Comparison of ENCODE assay signal across 12 cellular contexts in genomic region chr2:234955091-234955511, GRCh38. TPM values are rescaled to one million over a fixed set of nuclear protein-coding genes. Genes with fewer than 3 reads are reported as not detected.
DNase-seq lines count a peak whose midpoint lies in the region; TF ChIP-seq lines count a peak whose summit lies in the region.
"Had no signal": no experiment of that assay in that cellular context is flagged by ENCODE, and none has a peak within 500 bp of the region (broad histone marks: within the 10 kb centered on the region; RNA-seq: fewer than 3 reads in every experiment).

No MANE protein-coding gene starts in this region.

- peaks cover 31% of the 10 kb centered on the region for H3K36me3 Mint-ChIP-seq in neural progenitor cell
- H3K36me3 Mint-ChIP-seq: natural killer cell had no signal

- POLR2A ChIA-PET in AG04449 (lab: Yijun Ruan, JAX) (interaction anchor here (1.1 kb wide), 1 partner anchor 26 kb away, joined by 3 read pairs; no protein-coding TSS in a partner anchor), RWPE1 (lab: Yijun Ruan, JAX; ENCODE audit: low non-redundant PET) (no interaction called here)

- no peaks in the 10 kb centered on the region for H3K9me3 ChIP-seq in neural progenitor cell (ENCODE audit: low read depth)
- H3K9me3 ChIP-seq: SJCRH30, vagina had no signal

- TF ChIP-seq POLR2A in erythroblast (IDR thresholded peaks at IDR 0.05; ENCODE audit: low read length), result no peak

- peaks cover 11% of the 10 kb centered on the region for H3K27me3 ChIP-seq in neural progenitor cell
- H3K27me3 ChIP-seq: SJCRH30, vagina had no signal

- TF ChIP-seq CTCF in AG04449 (IDR thresholded peaks at IDR 0.05; ENCODE audit: insufficient read depth, low read length, missing control alignments) (no peak), RWPE1 (conservative IDR thresholded peaks at IDR 0.05; ENCODE audit: low read depth) (no peak), fibroblast of villous mesenchyme (IDR thresholded peaks at IDR 0.05; ENCODE audit: insufficient read depth, low read depth, low read length) (no peak), neural progenitor cell (IDR thresholded peaks at IDR 0.05) (no peak)

- peak overlapping the region; percentile 94 for H3K4me3 Mint-ChIP-seq in neural progenitor cell

- peaks cover 22% of the 10 kb centered on the region for H3K9me3 Mint-ChIP-seq in neural progenitor cell
- H3K9me3 Mint-ChIP-seq: natural killer cell had no signal

- CTCF ChIA-PET in AG04449 (lab: Yijun Ruan, JAX) (interaction anchor here (0.5 to 6.1 kb wide), 7 partner anchors 11 to 410 kb away, joined by 3 to 38 read pairs (median 5); no protein-coding TSS in a partner anchor), RWPE1 (lab: Yijun Ruan, JAX) (no interaction called here)

- H3K36me3 ChIP-seq in neural progenitor cell, result no peaks in the 10 kb centered on the region
- H3K36me3 ChIP-seq: vagina had no signal

- H3K27ac Mint-ChIP-seq in neural progenitor cell, result peak overlapping the region; percentile 80
- H3K27ac Mint-ChIP-seq: natural killer cell had no signal

- H3K27ac ChIP-seq in RWPE1, result peak overlapping the region; percentile 67
- no peak overlapping the region for H3K27ac ChIP-seq in neural progenitor cell
- H3K27ac ChIP-seq: SJCRH30 had no signal

- peaks cover 9% of the 10 kb centered on the region for H3K27me3 Mint-ChIP-seq in neural progenitor cell (ENCODE audit: insufficient read depth, low read depth)

- peaks cover 78% of the 10 kb centered on the region for H4K20me1 ChIP-seq in neural progenitor cell (ENCODE audit: low read depth)

- H3K9ac ChIP-seq in neural progenitor cell, result no peak overlapping the region

- H3K4me3 ChIP-seq in AG04449 (ENCODE audit: low read depth, low read length) (peak overlapping the region; percentile 86), fibroblast of villous mesenchyme (ENCODE audit: low read depth, low read length) (peak overlapping the region; percentile 82), neural progenitor cell (peak overlapping the region; percentile 99)
- H3K4me3 ChIP-seq: SJCRH30, vagina had no signal

- peak overlapping the region; percentile 96 for H3K4me2 ChIP-seq in neural progenitor cell

- H3F3A ChIP-seq in neural progenitor cell (ENCODE audit: low read depth), result peaks cover 37% of the 10 kb centered on the region

- no peak overlapping the region for H2AFZ ChIP-seq in neural progenitor cell (replicated peaks)

- H3K4me1 ChIP-seq in neural progenitor cell, result peaks cover 77% of the 10 kb centered on the region

- H3K4me1 Mint-ChIP-seq in neural progenitor cell, result peaks cover 70% of the 10 kb centered on the region

- no peak for DNase-seq in AG04449 (ENCODE audit: low read depth, low spot score)
- DNase-seq in RWPE1 (ENCODE audit: low spot score), result no peak
- no peak for DNase-seq in fibroblast of villous mesenchyme (ENCODE audit: low read depth)
- peak; percentile 50 for DNase-seq in neural progenitor cell (ENCODE audit: low spot score)
- DNase-seq in midbrain (lab: John Stamatoyannopoulos, UW), result no peak
- DNase-seq in erythroblast (lab: John Stamatoyannopoulos, UW), result no peak
- no peak for DNase-seq in hippocampal formation (lab: John Stamatoyannopoulos, UW)
- no peak for DNase-seq in NCI-H446 (lab: John Stamatoyannopoulos, UW)
- DNase-seq: GF-D8, natural killer cell, SJCRH30 had no signal

- peaks cover 86% of the 10 kb centered on the region for H3K79me2 ChIP-seq in neural progenitor cell (ENCODE audit: low read depth)

RNA-seq across cellular contexts. Expression of gene SH3BP4, which starts 3.3 kb away (rescaled TPM):
- 92.1 and 115 TPM in 2 replicates for total RNA-seq in fibroblast of villous mesenchyme
- 50.4 and 53.4 TPM in 2 replicates for total RNA-seq in neural progenitor cell (ENCODE audit: low replicate concordance)
